32 cellular contexts compared by ENCODE assay signal in the genomic region with DNA sequence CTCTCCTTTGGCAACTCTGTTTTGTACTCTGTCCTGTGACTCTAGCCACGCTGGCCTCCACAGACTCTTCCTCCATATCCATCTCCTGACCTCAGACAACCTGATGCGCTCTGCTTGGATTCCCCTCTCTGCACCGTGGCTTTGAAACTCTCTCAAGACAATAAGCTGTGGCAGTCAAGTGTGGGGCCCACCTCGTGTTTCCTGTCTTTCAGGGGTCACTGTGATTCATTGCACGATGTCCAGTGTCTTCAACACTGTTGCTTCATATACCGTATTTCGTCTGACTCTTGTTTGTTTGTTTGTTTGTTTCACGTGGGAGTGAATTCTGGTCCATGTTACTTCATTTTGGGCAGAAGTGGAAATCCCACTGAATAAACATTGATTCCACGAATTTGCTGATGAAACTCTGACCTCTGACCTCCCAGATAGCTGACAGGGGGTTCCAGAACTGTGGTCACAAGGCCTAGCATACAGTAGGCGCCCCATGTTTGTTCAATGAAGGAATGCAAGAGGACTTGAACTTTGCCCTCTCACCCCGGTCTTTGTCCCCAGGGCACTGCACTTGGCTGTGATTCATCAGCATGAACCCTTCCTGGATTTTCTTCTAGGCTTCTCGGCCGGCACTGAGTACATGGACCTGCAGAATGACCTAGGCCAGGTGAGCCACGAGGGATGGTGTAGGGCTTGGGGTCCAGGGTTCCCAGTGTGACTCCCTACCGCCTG. TPM values are rescaled to one million over a fixed set of nuclear protein-coding genes. Genes with fewer than 3 reads are reported as not detected.
DNase-seq lines count a peak whose midpoint lies in the region; ATAC-seq and TF ChIP-seq lines count a peak whose summit lies in the region.
"Had no signal": no experiment of that assay in that cellular context is flagged by ENCODE, and none has a peak within 500 bp of the region (broad histone marks: within the 10 kb centered on the region; RNA-seq: fewer than 3 reads in every experiment).

No MANE protein-coding gene starts in this region.

- H3K27me3 Mint-ChIP-seq in natural killer cell treated with Interleukin-12 subunit alpha and Interleukin-12 subunit beta and Interleukin-15 and Interleukin-18, amount 100 ng/mL, for 72 hours = no peaks in the 10 kb centered on the region
- H3K27me3 Mint-ChIP-seq in natural killer cell (ENCODE audit: low read depth in 2 of 2) = no peaks in the 10 kb centered on the region
- no peaks in the 10 kb centered on the region for H3K27me3 Mint-ChIP-seq in chondrocyte (ENCODE audit: low read depth)
- H3K27me3 Mint-ChIP-seq: stimulated activated naive CD8-positive, alpha-beta T cell treated with anti-CD3 and anti-CD28 coated beads, Interleukin-15, amount 100 ng/mL, for 72 hours had no signal

- H2BK12ac ChIP-seq in mesenchymal stem cell (ENCODE audit: low read length in 2 of 2) = no peak overlapping the region

- no peaks in the 10 kb centered on the region for H3K4me1 ChIP-seq in mesenchymal stem cell (ENCODE audit: control insufficient read depth, insufficient read depth, low read depth, low read length)
- peaks cover 11 to 14% (median 12%) of the 10 kb centered on the region in 4 donors for H3K4me1 ChIP-seq in upper lobe of left lung

- TF ChIP-seq CTCF in natural killer cell (IDR thresholded peaks at IDR 0.05) (no peak), chondrocyte (IDR thresholded peaks at IDR 0.05) (no peak), upper lobe of left lung (IDR thresholded peaks at IDR 0.05) (no peak)

- H3K27ac ChIP-seq in mesenchymal stem cell (ENCODE audit: low read length, poor library complexity, severe bottlenecking) (no peak overlapping the region), upper lobe of left lung (no peak overlapping the region)
- H3K27ac ChIP-seq: adrenal gland, gastroesophageal sphincter, hepatocyte, HL-60, neutrophil, spleen, thoracic aorta, vagina had no signal

- peak overlapping the region; percentile 19 for H3K4me3 Mint-ChIP-seq in natural killer cell treated with Interleukin-12 subunit alpha and Interleukin-12 subunit beta and Interleukin-15 and Interleukin-18, amount 100 ng/mL, for 72 hours
- H3K4me3 Mint-ChIP-seq in natural killer cell = no peak overlapping the region
- no peak overlapping the region for H3K4me3 Mint-ChIP-seq in chondrocyte (ENCODE audit: unreplicated experiment)
- H3K4me3 Mint-ChIP-seq: stimulated activated naive CD8-positive, alpha-beta T cell treated with anti-CD3 and anti-CD28 coated beads, Interleukin-15, amount 100 ng/mL, for 72 hours had no signal

- peak overlapping the region; percentile 22 for H4K8ac ChIP-seq in mesenchymal stem cell (ENCODE audit: low read length)

- no peak overlapping the region for H2BK15ac ChIP-seq in mesenchymal stem cell (ENCODE audit: low read depth, poor library complexity, severe bottlenecking)

- H4K91ac ChIP-seq in mesenchymal stem cell (ENCODE audit: low read length) = no peak overlapping the region

- H3K27me3 ChIP-seq in mesenchymal stem cell (ENCODE audit: control insufficient read depth in 1 of 2, insufficient read depth in 1 of 2, low read length in 2 of 2) = no peaks in the 10 kb centered on the region
- no peaks in the 10 kb centered on the region for H3K27me3 ChIP-seq in upper lobe of left lung
- H3K27me3 ChIP-seq: adrenal gland, gastroesophageal sphincter, hepatocyte, neutrophil, spleen, vagina had no signal

- no peak for ATAC-seq in natural killer cell treated with Interleukin-12 subunit alpha and Interleukin-12 subunit beta and Interleukin-15 and Interleukin-18, amount 100 ng/mL, for 72 hours
- no peak for ATAC-seq in natural killer cell
- no peak for ATAC-seq in HG03521 (IDR thresholded peaks at IDR 0.05; ENCODE audit: unreplicated experiment)
- no peak for ATAC-seq in upper lobe of left lung (ENCODE audit: low FRiP score in 2 of 2)
- ATAC-seq: gastroesophageal sphincter, Panc1 had no signal

- H3K4ac ChIP-seq in mesenchymal stem cell (ENCODE audit: low read depth in 1 of 2, low read length in 2 of 2) = no peak overlapping the region

- H3K79me1 ChIP-seq in mesenchymal stem cell (replicated peaks; ENCODE audit: low read length, poor library complexity, severe bottlenecking) = peaks cover 24% of the 10 kb centered on the region

- no peak overlapping the region for H3K18ac ChIP-seq in mesenchymal stem cell (ENCODE audit: low read depth in 1 of 2, low read length in 2 of 2)

- no peak for DNase-seq in natural killer cell treated with Interleukin-12 subunit alpha and Interleukin-12 subunit beta and Interleukin-15 and Interleukin-18, amount 100 ng/mL, for 72 hours (ENCODE audit: low spot score)
- no peak for DNase-seq in natural killer cell
- no peak for DNase-seq in chondrocyte (ENCODE audit: low spot score)
- peak; percentile 22 for DNase-seq in mesenchymal stem cell
- no peak for DNase-seq in dedifferentiated amniotic fluid mesenchymal stem cell (ENCODE audit: extremely low spot score)
- no peak for DNase-seq in upper lobe of left lung
- no peak for DNase-seq in hippocampal formation (lab: John Stamatoyannopoulos, UW)
- DNase-seq: activated gamma-delta T cell treated with Interleukin-2 at 50 U/mL for 16 hours; adrenal gland; cerebellar nuclear complex; COR-L47; HCEC 1CT; NCI-H1417; NCI-H2029 treated with DMSO at 0.1 percent for 48 hours; NCI-H748 treated with DMSO at 0.1 percent for 48 hours; SHP77 treated with DMSO at 0.1 percent for 48 hours; spleen; stimulated activated CD4-positive, alpha-beta T cell treated with anti-CD3 and anti-CD28 coated beads, Interleukin-2, amount 100 ng/mL, for 24 hours; stimulated activated CD8-positive, alpha-beta memory T cell treated with anti-CD3 and anti-CD28 coated beads, Interleukin-4, amount 100 ng/mL, for 48 hours; stimulated activated naive CD8-positive, alpha-beta T cell treated with anti-CD3 and anti-CD28 coated beads, Interleukin-15, amount 100 ng/mL, for 72 hours had no signal

- intact Hi-C loops in natural killer cell (cut with micrococcal nuclease) = no loop called here

- H3K36me3 Mint-ChIP-seq in natural killer cell treated with Interleukin-12 subunit alpha and Interleukin-12 subunit beta and Interleukin-15 and Interleukin-18, amount 100 ng/mL, for 72 hours = peaks cover 23% of the 10 kb centered on the region
- H3K36me3 Mint-ChIP-seq in natural killer cell = no peaks in the 10 kb centered on the region
- peaks cover 16% of the 10 kb centered on the region for H3K36me3 Mint-ChIP-seq in chondrocyte (ENCODE audit: low read depth)

- no peak overlapping the region for H2AK5ac ChIP-seq in mesenchymal stem cell (ENCODE audit: low read length, severe bottlenecking)

- no peak for TF ChIP-seq EP300 in upper lobe of left lung (IDR thresholded peaks at IDR 0.05)

- H3K9me3 Mint-ChIP-seq in natural killer cell treated with Interleukin-12 subunit alpha and Interleukin-12 subunit beta and Interleukin-15 and Interleukin-18, amount 100 ng/mL, for 72 hours = no peaks in the 10 kb centered on the region
- H3K9me3 Mint-ChIP-seq in natural killer cell = no peaks in the 10 kb centered on the region
- no peaks in the 10 kb centered on the region for H3K9me3 Mint-ChIP-seq in chondrocyte (ENCODE audit: low read depth)
- H3K9me3 Mint-ChIP-seq: stimulated activated naive CD8-positive, alpha-beta T cell treated with anti-CD3 and anti-CD28 coated beads, Interleukin-15, amount 100 ng/mL, for 72 hours had no signal

- peaks cover 18 to 38% of the 10 kb centered on the region in 2 donors for H3K4me1 Mint-ChIP-seq in natural killer cell treated with Interleukin-12 subunit alpha and Interleukin-12 subunit beta and Interleukin-15 and Interleukin-18, amount 100 ng/mL, for 72 hours (ENCODE audit: low read depth in 2 of 2)
- H3K4me1 Mint-ChIP-seq in natural killer cell = peaks cover 34 to 45% of the 10 kb centered on the region in 2 donors
- peaks cover 9% of the 10 kb centered on the region for H3K4me1 Mint-ChIP-seq in chondrocyte (ENCODE audit: low read depth)

- no peaks in the 10 kb centered on the region for H3K9me3 ChIP-seq in mesenchymal stem cell (ENCODE audit: control insufficient read depth, low read length)
- no peaks in the 10 kb centered on the region for H3K9me3 ChIP-seq in upper lobe of left lung
- H3K9me3 ChIP-seq: adrenal gland, gastroesophageal sphincter, neutrophil, spleen, thoracic aorta, vagina had no signal

- H3K14ac ChIP-seq in mesenchymal stem cell (ENCODE audit: low read length in 2 of 2) = no peak overlapping the region

- no peak overlapping the region for H2AFZ ChIP-seq in mesenchymal stem cell (ENCODE audit: low read depth, low read length)
- H2AFZ ChIP-seq: hepatocyte had no signal

- H3K4me3 ChIP-seq in mesenchymal stem cell (ENCODE audit: insufficient read depth in 1 of 2, low read depth in 1 of 2, low read length in 2 of 2) = no peak overlapping the region
- no peak overlapping the region for H3K4me3 ChIP-seq in upper lobe of left lung
- H3K4me3 ChIP-seq: adrenal gland, gastroesophageal sphincter, hepatocyte, spleen, thoracic aorta, vagina had no signal

- no peak overlapping the region for H2BK5ac ChIP-seq in mesenchymal stem cell (ENCODE audit: low read depth, low read length, poor library complexity, severe bottlenecking)

- H3K27ac Mint-ChIP-seq in natural killer cell treated with Interleukin-12 subunit alpha and Interleukin-12 subunit beta and Interleukin-15 and Interleukin-18, amount 100 ng/mL, for 72 hours = peak overlapping the region; percentile 15 to 29
- H3K27ac Mint-ChIP-seq in natural killer cell (peak overlapping the region in 1 of 2 donors; percentile 76), chondrocyte (ENCODE audit: unreplicated experiment) (peak overlapping the region; percentile 60)
- H3K27ac Mint-ChIP-seq: brain; stimulated activated naive CD8-positive, alpha-beta T cell treated with anti-CD3 and anti-CD28 coated beads, Interleukin-15, amount 100 ng/mL, for 72 hours had no signal

- no peak for TF ChIP-seq POLR2A in upper lobe of left lung (IDR thresholded peaks at IDR 0.05)

- H3K4me2 ChIP-seq in mesenchymal stem cell (ENCODE audit: low read length, poor library complexity, severe bottlenecking) = no peak overlapping the region
- H3K4me2 ChIP-seq: hepatocyte had no signal

- H3K23ac ChIP-seq in mesenchymal stem cell (ENCODE audit: low read length in 2 of 2) = no peak overlapping the region

- H3K36me3 ChIP-seq in mesenchymal stem cell (ENCODE audit: control insufficient read depth in 1 of 2, insufficient read depth in 2 of 2, low read depth in 1 of 2, low read length in 2 of 2) (peaks cover 36 to 45% of the 10 kb centered on the region in 2 experiments), upper lobe of left lung (peaks cover 9 to 44% (median 32%) of the 10 kb centered on the region in 4 donors)

- WGBS in mesenchymal stem cell = 87% methylated on average over 14 of the region's 15 CpGs
- 72 to 76% methylated on average over 11 to 12 of the region's 15 CpGs for whole genome bisulfite sequencing in upper lobe of left lung, 2 donors

- no peak overlapping the region for H3K9ac ChIP-seq in mesenchymal stem cell (ENCODE audit: low read length)

- no peak overlapping the region for H2BK120ac ChIP-seq in mesenchymal stem cell (ENCODE audit: low read depth, low read length)

RNA-seq across cellular contexts. Expression of a gene that starts 4.9 kb away (rescaled TPM):
- total RNA-seq in natural killer cell treated with Interleukin-12 subunit alpha and Interleukin-12 subunit beta and Interleukin-15 and Interleukin-18, amount 100 ng/mL, for 72 hours = 100 to 1,000 TPM; 106 to 108 TPM
- total RNA-seq in natural killer cell (100 to 1,000 TPM in 2 of 3 donors, 10 to 100 TPM in 1; 78.0 to 125 (median 118) TPM), chondrocyte (15.3 to 17.3 TPM (median 15.8 TPM) in 3 replicates), upper lobe of left lung (10 to 100 TPM; 22.8 to 38.4 (median 31.6) TPM)
- 23.4 TPM for polyA plus RNA-seq in mesenchymal stem cell (2013, experiment 1 of 2)
- 24.8 TPM for polyA plus RNA-seq in mesenchymal stem cell (2013, experiment 2 of 2)

RNA-seq across cellular contexts. Expression of a gene that starts 5.2 kb away (rescaled TPM):
- 10 to 100 TPM; 60.9 to 87.3 TPM for total RNA-seq in natural killer cell treated with Interleukin-12 subunit alpha and Interleukin-12 subunit beta and Interleukin-15 and Interleukin-18, amount 100 ng/mL, for 72 hours
- 100 to 1,000 TPM; 171 to 283 (median 208) TPM for total RNA-seq in natural killer cell
- 54.0 to 57.1 TPM (median 54.2 TPM) in 3 replicates for total RNA-seq in chondrocyte
- polyA plus RNA-seq in mesenchymal stem cell (2013, experiment 1 of 2) = 57.6 TPM
- polyA plus RNA-seq in mesenchymal stem cell (2013, experiment 2 of 2) = 54.9 TPM
- 10 to 100 TPM; 45.2 to 93.2 (median 59.1) TPM for total RNA-seq in upper lobe of left lung

RNA-seq across cellular contexts. Expression of a gene that starts 7.4 kb away (rescaled TPM):
- total RNA-seq in natural killer cell treated with Interleukin-12 subunit alpha and Interleukin-12 subunit beta and Interleukin-15 and Interleukin-18, amount 100 ng/mL, for 72 hours = 1 to 10 TPM in 1 of 2 donors, under 1 TPM in 1; 0.74 to 1.2 TPM
- total RNA-seq in natural killer cell (1 to 10 TPM; 1.3 to 3.7 (median 2.3) TPM), chondrocyte (0.69 TPM in 1 of 3 replicates, not detected in the others), upper lobe of left lung (1 to 10 TPM in 3 of 6 donors, under 1 TPM in 2, not detected in 1; 0.49 to 4.2 (median 1.3) TPM)
- polyA plus RNA-seq in mesenchymal stem cell (2013, experiment 1 of 2) = not detected
- polyA plus RNA-seq in mesenchymal stem cell (2013, experiment 2 of 2) = 0.05 TPM
- total RNA-seq: G401, hepatocyte, thoracic aorta, vagina had no signal
- polyA plus RNA-seq: AG04450, BJ had no signal

RNA-seq across cellular contexts. Expression of a gene that starts 25.9 kb away (rescaled TPM):
- total RNA-seq in natural killer cell treated with Interleukin-12 subunit alpha and Interleukin-12 subunit beta and Interleukin-15 and Interleukin-18, amount 100 ng/mL, for 72 hours = 10 to 100 TPM; 32.4 to 70.3 TPM
- total RNA-seq in natural killer cell = 10 to 100 TPM; 25.4 to 53.0 (median 38.9) TPM
- total RNA-seq in chondrocyte = 14.4 to 25.8 TPM (median 15.6 TPM) in 3 replicates
- polyA plus RNA-seq in mesenchymal stem cell (2013, experiment 1 of 2) = 17.6 TPM
- polyA plus RNA-seq in mesenchymal stem cell (2013, experiment 2 of 2) = 15.2 TPM
- 10 to 100 TPM; 14.3 to 54.5 (median 23.0) TPM for total RNA-seq in upper lobe of left lung

RNA-seq across cellular contexts. Expression of a gene that starts 26.1 kb away (rescaled TPM):
- total RNA-seq in natural killer cell treated with Interleukin-12 subunit alpha and Interleukin-12 subunit beta and Interleukin-15 and Interleukin-18, amount 100 ng/mL, for 72 hours = 100 to 1,000 TPM in 1 of 2 donors, 10 to 100 TPM in 1; 82.5 to 117 TPM
- 10 to 100 TPM; 25.3 to 27.8 (median 26.7) TPM for total RNA-seq in natural killer cell
- 23.1 to 34.0 TPM (median 27.7 TPM) in 3 replicates for total RNA-seq in chondrocyte
- 48.5 TPM for polyA plus RNA-seq in mesenchymal stem cell (2013, experiment 1 of 2)
- polyA plus RNA-seq in mesenchymal stem cell (2013, experiment 2 of 2) = 46.2 TPM
- total RNA-seq in upper lobe of left lung = 10 to 100 TPM in 4 of 6 donors, 1 to 10 TPM in 2; 3.1 to 38.3 (median 26.0) TPM
